Comparison of ENCODE assay signal across 8 cellular contexts in the genomic region with DNA sequence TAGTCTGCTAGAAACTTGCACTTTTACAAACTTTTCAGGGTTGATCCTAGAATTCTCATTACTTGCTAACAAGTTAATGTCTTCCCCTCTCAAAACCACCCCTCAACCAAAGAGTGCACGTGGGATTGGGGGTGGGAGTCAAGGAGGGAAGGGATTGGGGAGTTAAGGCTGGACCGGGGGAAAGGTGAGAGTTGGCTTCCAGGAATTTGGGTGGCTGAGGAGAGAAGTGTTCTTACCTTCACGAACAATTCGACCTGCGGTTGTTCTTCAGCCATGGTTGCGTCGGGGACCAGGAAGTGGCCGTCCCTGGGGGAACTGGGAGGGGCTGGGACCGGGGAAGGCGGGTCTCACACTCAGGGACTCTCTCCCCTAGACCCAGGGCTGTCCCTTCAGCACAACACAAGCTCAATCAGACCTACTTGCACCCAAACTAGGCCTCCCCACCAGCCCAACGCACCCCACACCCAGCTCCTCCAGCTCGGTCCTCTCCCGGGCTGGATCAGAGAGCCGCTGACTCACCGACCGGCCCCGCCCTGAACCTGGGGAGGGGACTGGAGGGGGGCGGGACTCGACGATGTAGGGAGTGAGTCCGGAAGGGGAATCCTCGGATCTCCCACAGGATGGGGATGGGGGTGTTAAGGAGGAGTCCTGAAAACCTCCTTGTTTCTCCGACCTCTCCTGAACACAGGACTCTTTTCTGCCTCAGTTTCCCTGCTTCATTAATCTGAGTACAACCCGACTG. TPM values are rescaled to one million over a fixed set of nuclear protein-coding genes. Genes with fewer than 3 reads are reported as not detected.
DNase-seq lines count a peak whose midpoint lies in the region; ATAC-seq and TF ChIP-seq lines count a peak whose summit lies in the region.

A gene (minus strand): TSS at position 505 of the 742 bp plus-strand sequence. CDS start 230 bp downstream, at position 275.

- H3K9me3 Mint-ChIP-seq in T-cell (no peaks in the 10 kb centered on the region), progenitor cell of endocrine pancreas (ENCODE audit: low read depth) (no peaks in the 10 kb centered on the region)

- DNase-seq in NCI-H1417 (lab: John Stamatoyannopoulos, UW) (peak; percentile 72 to 89 (median 77)), NCI-H1417 treated with DMSO at 0.1 percent for 48 hours (lab: John Stamatoyannopoulos, UW) (no peak), MV-4-11 (lab: John Stamatoyannopoulos, UW) (peak; percentile 89), T-cell (peak in 31 of 34 experiments; percentile 7 to 79 (median 45)), cardiac muscle cell (ENCODE audit: low read depth in 1 of 2, low spot score in 1 of 2) (peak; percentile 71 to 83), progenitor cell of endocrine pancreas (ENCODE audit: low spot score, unreplicated experiment) (peak; percentile 35)
- DNase-seq in activated naive CD8-positive, alpha-beta T cell treated with anti-CD3 and anti-CD28 coated beads, Interleukin-2, amount 50 U/mL, for 16 hours (ENCODE audit: low read depth, low spot score): peak; percentile 57

- H3K27ac ChIP-seq in cardiac muscle cell (peak within 1 kb of the TSS; percentile 87), urinary bladder (ENCODE audit: low read depth) (peak within 1 kb of the TSS; percentile 98)

- TF ChIP-seq CTCF in cardiac muscle cell (IDR thresholded peaks at IDR 0.05; ENCODE audit: low read depth, low read length): no peak
- no peak for TF ChIP-seq CTCF in progenitor cell of endocrine pancreas (IDR thresholded peaks at IDR 0.05; ENCODE audit: unreplicated experiment)

- peak within 1 kb of the TSS; percentile 95 to 97 for H3K27ac Mint-ChIP-seq in T-cell
- peak within 1 kb of the TSS; percentile 98 for H3K27ac Mint-ChIP-seq in progenitor cell of endocrine pancreas

- CTCF ChIA-PET in T-cell (lab: Charles Lee): interaction anchor here in 1 of 2 donors (1.0 to 1.7 kb wide), 3 partner anchors 8 to 94 kb away, joined by 4 to 9 read pairs (median 5); no protein-coding TSS in a partner anchor

- H3K9me3 ChIP-seq in cardiac muscle cell (ENCODE audit: low read depth): no peaks in the 10 kb centered on the region

- no peaks in the 10 kb centered on the region for H3K27me3 ChIP-seq in cardiac muscle cell

- peaks cover 73 to 83% (median 77%) of the 10 kb centered on the region in 3 donors for H3K4me1 Mint-ChIP-seq in T-cell
- H3K4me1 Mint-ChIP-seq in progenitor cell of endocrine pancreas (ENCODE audit: low read depth): peaks cover 49% of the 10 kb centered on the region

- H3K4me1 ChIP-seq in cardiac muscle cell (ENCODE audit: low read depth): peaks cover 31% of the 10 kb centered on the region
- no peaks in the 10 kb centered on the region for H3K4me1 ChIP-seq in urinary bladder (ENCODE audit: insufficient read depth)

- H3K4me3 Mint-ChIP-seq in T-cell: peak within 1 kb of the TSS; percentile 91 to 95 (median 92)
- peak within 1 kb of the TSS; percentile 99 for H3K4me3 Mint-ChIP-seq in progenitor cell of endocrine pancreas (ENCODE audit: low read depth)

- H3K36me3 Mint-ChIP-seq in T-cell (peaks cover 19% of the 10 kb centered on the region), progenitor cell of endocrine pancreas (ENCODE audit: insufficient read depth) (peaks cover 16% of the 10 kb centered on the region)

- H3K27me3 Mint-ChIP-seq in T-cell (no peaks in the 10 kb centered on the region), progenitor cell of endocrine pancreas (no peaks in the 10 kb centered on the region)

- under 1% methylated on average over 24 of the region's 24 CpGs for WGBS in urinary bladder

- H3K36me3 ChIP-seq in cardiac muscle cell (peaks cover 24% of the 10 kb centered on the region), urinary bladder (ENCODE audit: insufficient read depth) (peaks cover 2% of the 10 kb centered on the region)

- POLR2A ChIA-PET in T-cell (lab: Charles Lee): interaction anchor here in 1 of 2 donors (0.5 kb wide), 1 partner anchor 74 kb away, joined by 5 read pairs; no protein-coding TSS in a partner anchor

- ATAC-seq in T-cell (replicated peaks in 1 of 4): peak; percentile 6 to 23 (median 16)

- H3K4me3 ChIP-seq in cardiac muscle cell: peak within 1 kb of the TSS; percentile 61
- H3K4me3 ChIP-seq in urinary bladder (ENCODE audit: low read depth, low read length): peak within 1 kb of the TSS; percentile 64

RNA-seq across cellular contexts. Expression of the gene that starts here (rescaled TPM):
- total RNA-seq in T-cell: 100 to 1,000 TPM in 4 of 5 donors, 10 to 100 TPM in 1; 89.5 to 146 (median 112) TPM
- total RNA-seq in cardiac muscle cell: 226 and 274 TPM in 2 replicates
- polyA plus RNA-seq in cardiac muscle cell: 318 and 326 TPM in 2 replicates
- 275 and 286 TPM in 2 replicates for total RNA-seq in progenitor cell of endocrine pancreas
- total RNA-seq in urinary bladder: 200 TPM
- 303 TPM for polyA plus RNA-seq in urinary bladder
